3 cellular contexts compared by ENCODE assay signal in the genomic region with DNA sequence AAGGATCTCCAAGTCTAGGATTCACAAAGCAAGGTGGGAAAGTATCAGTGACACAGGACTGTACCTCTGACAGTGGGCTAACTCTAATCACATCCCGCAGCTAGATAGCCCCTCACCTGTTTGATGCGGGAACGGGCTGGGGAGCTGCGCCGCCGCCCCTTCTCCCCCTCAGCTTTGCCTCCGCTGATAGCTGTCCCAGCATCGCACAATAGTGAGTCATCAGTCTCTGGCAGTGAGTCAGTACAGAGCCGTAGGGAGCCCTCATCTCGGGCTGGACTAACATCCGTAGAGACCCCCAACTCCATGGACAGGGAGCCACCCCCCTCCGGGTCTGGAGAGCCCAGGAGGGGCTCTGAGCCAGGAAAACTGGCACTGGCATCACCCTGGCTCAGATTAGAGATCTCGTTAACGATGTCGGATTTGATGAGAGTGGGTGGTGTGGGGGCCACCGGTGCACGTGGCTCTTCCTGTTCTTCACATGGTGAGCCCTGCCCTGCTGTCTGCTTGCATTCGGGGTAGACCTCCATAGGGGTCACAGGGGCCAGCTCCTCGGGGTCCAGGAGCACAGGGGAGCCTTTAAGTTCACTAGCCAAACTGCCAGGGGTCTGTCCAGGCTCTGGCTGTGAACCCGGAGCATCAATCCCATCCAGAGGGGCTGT.
TF ChIP-seq lines count a peak whose summit lies in the region.

No MANE protein-coding gene starts in this region.

TF ChIP-seq in A549, 52 proteins besides CTCF, POLR2A, EP300 and RAD21:
- TF ChIP-seq HOXB13 (CRISPR knock-in tag; IDR thresholded peaks at IDR 0.05; ENCODE audit: low read depth) (no peak), FOSL2 (IDR thresholded peaks at IDR 0.05) (no peak), FOSL2 (CRISPR knock-in tag; IDR thresholded peaks at IDR 0.05) (peak; percentile 87)
TF ChIP-seq in A549: peak in this region for 1.

TF ChIP-seq in HEK293, 187 proteins besides CTCF, POLR2A, EP300 and RAD21:
- TF ChIP-seq SP2 (tag by site-specific recombination; IDR thresholded peaks at IDR 0.05) (no peak), ZIC2 (tag by site-specific recombination; IDR thresholded peaks at IDR 0.05) (peak; percentile 36; the same call in 1 of the 2 replicates), ZFP37 (tag by site-specific recombination; IDR thresholded peaks at IDR 0.05) (no peak), ZNF121 (tag by site-specific recombination; IDR thresholded peaks at IDR 0.05) (no peak), HOXD13 (CRISPR knock-in tag; IDR thresholded peaks at IDR 0.05; ENCODE audit: borderline replicate concordance) (no peak), SP3 (tag by site-specific recombination; IDR thresholded peaks at IDR 0.05) (no peak)
- TF ChIP-seq, protein P1, sequence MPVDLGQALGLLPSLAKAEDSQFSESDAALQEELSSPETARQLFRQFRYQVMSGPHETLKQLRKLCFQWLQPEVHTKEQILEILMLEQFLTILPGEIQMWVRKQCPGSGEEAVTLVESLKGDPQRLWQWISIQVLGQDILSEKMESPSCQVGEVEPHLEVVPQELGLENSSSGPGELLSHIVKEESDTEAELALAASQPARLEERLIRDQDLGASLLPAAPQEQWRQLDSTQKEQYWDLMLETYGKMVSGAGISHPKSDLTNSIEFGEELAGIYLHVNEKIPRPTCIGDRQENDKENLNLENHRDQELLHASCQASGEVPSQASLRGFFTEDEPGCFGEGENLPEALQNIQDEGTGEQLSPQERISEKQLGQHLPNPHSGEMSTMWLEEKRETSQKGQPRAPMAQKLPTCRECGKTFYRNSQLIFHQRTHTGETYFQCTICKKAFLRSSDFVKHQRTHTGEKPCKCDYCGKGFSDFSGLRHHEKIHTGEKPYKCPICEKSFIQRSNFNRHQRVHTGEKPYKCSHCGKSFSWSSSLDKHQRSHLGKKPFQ (tag by site-specific recombination; IDR thresholded peaks at IDR 0.05): no peak
- TF ChIP-seq, protein P2, sequence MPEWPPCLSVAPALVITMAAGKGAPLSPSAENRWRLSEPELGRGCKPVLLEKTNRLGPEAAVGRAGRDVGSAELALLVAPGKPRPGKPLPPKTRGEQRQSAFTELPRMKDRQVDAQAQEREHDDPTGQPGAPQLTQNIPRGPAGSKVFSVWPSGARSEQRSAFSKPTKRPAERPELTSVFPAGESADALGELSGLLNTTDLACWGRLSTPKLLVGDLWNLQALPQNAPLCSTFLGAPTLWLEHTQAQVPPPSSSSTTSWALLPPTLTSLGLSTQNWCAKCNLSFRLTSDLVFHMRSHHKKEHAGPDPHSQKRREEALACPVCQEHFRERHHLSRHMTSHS (tag by site-specific recombination; IDR thresholded peaks at IDR 0.05): no peak

TF ChIP-seq in K562, 482 proteins besides CTCF, POLR2A, EP300 and RAD21 (continues in another document):
- no peak for TF ChIP-seq DEAF1 (CRISPR knock-in tag; IDR thresholded peaks at IDR 0.05)
- TF ChIP-seq REST (CRISPR knock-in tag; IDR thresholded peaks at IDR 0.05; ENCODE audit: low read depth): no peak
- no peak for TF ChIP-seq KDM2B (CRISPR knock-in tag; IDR thresholded peaks at IDR 0.05)
- TF ChIP-seq NR2C2 (CRISPR knock-in tag; IDR thresholded peaks at IDR 0.05): no peak
- TF ChIP-seq NR2C2 (tag; IDR thresholded peaks at IDR 0.05): no peak
- TF ChIP-seq HNRNPL (IDR thresholded peaks at IDR 0.05; ENCODE audit: low read depth, low read length): no peak
- no peak for TF ChIP-seq SMARCE1 (IDR thresholded peaks at IDR 0.05)
- no peak for TF ChIP-seq TCFL5 (CRISPR knock-in tag; conservative IDR thresholded peaks at IDR 0.05)
- no peak for TF ChIP-seq SOX6 (IDR thresholded peaks at IDR 0.05)
- no peak for TF ChIP-seq ILK (tag; IDR thresholded peaks at IDR 0.05; ENCODE audit: borderline replicate concordance, low read depth)
- no peak for TF ChIP-seq CBFB (CRISPR knock-in tag; IDR thresholded peaks at IDR 0.05)
- TF ChIP-seq HIVEP1 (CRISPR knock-in tag; IDR thresholded peaks at IDR 0.05): no peak
- TF ChIP-seq DIDO1 (tag; IDR thresholded peaks at IDR 0.05; ENCODE audit: low read depth): no peak
- TF ChIP-seq, protein P3, sequence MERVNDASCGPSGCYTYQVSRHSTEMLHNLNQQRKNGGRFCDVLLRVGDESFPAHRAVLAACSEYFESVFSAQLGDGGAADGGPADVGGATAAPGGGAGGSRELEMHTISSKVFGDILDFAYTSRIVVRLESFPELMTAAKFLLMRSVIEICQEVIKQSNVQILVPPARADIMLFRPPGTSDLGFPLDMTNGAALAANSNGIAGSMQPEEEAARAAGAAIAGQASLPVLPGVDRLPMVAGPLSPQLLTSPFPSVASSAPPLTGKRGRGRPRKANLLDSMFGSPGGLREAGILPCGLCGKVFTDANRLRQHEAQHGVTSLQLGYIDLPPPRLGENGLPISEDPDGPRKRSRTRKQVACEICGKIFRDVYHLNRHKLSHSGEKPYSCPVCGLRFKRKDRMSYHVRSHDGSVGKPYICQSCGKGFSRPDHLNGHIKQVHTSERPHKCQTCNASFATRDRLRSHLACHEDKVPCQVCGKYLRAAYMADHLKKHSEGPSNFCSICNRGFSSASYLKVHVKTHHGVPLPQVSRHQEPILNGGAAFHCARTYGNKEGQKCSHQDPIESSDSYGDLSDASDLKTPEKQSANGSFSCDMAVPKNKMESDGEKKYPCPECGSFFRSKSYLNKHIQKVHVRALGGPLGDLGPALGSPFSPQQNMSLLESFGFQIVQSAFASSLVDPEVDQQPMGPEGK (CRISPR knock-in tag; IDR thresholded peaks at IDR 0.05; ENCODE audit: borderline replicate concordance): no peak
- no peak for TF ChIP-seq SFPQ (IDR thresholded peaks at IDR 0.05; ENCODE audit: low read depth, low read length)
- no peak for TF ChIP-seq ZSCAN32 (CRISPR knock-in tag; IDR thresholded peaks at IDR 0.05)
- TF ChIP-seq SUPT5H (IDR thresholded peaks at IDR 0.05): 0 out of 2 replicates have a peak, but pooled peaks have one; percentile 42
- no peak for TF ChIP-seq GTF2F1 (IDR thresholded peaks at IDR 0.05; ENCODE audit: low read depth, low read length)
- TF ChIP-seq CREB3 (tag; conservative IDR thresholded peaks at IDR 0.05; ENCODE audit: low read depth): no peak
- 0 out of 2 replicates have a peak, but pooled peaks have one; percentile 31 for TF ChIP-seq RBFOX2 (IDR thresholded peaks at IDR 0.05; ENCODE audit: low read depth, low read length)
- peak; percentile 22; the same call in 1 of the 2 replicates for TF ChIP-seq POLR2G (IDR thresholded peaks at IDR 0.05; ENCODE audit: low read depth, low read length)
- TF ChIP-seq ZNF75A (CRISPR knock-in tag; IDR thresholded peaks at IDR 0.05): no peak
- TF ChIP-seq NFXL1 (CRISPR knock-in tag; IDR thresholded peaks at IDR 0.05): no peak
- no peak for TF ChIP-seq GTF2E2 (tag; IDR thresholded peaks at IDR 0.05)
- TF ChIP-seq SMC3 (conservative IDR thresholded peaks at IDR 0.05; ENCODE audit: insufficient read depth, low read depth, low read length): no peak
- TF ChIP-seq ZBTB2 (IDR thresholded peaks at IDR 0.05): no peak
- TF ChIP-seq, protein P4, sequence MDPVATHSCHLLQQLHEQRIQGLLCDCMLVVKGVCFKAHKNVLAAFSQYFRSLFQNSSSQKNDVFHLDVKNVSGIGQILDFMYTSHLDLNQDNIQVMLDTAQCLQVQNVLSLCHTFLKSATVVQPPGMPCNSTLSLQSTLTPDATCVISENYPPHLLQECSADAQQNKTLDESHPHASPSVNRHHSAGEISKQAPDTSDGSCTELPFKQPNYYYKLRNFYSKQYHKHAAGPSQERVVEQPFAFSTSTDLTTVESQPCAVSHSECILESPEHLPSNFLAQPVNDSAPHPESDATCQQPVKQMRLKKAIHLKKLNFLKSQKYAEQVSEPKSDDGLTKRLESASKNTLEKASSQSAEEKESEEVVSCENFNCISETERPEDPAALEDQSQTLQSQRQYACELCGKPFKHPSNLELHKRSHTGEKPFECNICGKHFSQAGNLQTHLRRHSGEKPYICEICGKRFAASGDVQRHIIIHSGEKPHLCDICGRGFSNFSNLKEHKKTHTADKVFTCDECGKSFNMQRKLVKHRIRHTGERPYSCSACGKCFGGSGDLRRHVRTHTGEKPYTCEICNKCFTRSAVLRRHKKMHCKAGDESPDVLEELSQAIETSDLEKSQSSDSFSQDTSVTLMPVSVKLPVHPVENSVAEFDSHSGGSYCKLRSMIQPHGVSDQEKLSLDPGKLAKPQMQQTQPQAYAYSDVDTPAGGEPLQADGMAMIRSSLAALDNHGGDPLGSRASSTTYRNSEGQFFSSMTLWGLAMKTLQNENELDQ (CRISPR knock-in tag; IDR thresholded peaks at IDR 0.05; ENCODE audit: borderline replicate concordance): no peak
- TF ChIP-seq ATF3 (IDR thresholded peaks at IDR 0.05): peak; percentile 63
- TF ChIP-seq ATF3 (CRISPR knock-in tag; conservative IDR thresholded peaks at IDR 0.05): no peak
- no peak for TF ChIP-seq CSDE1 (IDR thresholded peaks at IDR 0.05)
- TF ChIP-seq ZNF12 (CRISPR knock-in tag; IDR thresholded peaks at IDR 0.05): no peak
- TF ChIP-seq MED1 (CRISPR knock-in tag; IDR thresholded peaks at IDR 0.05; ENCODE audit: borderline replicate concordance): no peak
- peak; percentile 84 for TF ChIP-seq FOSL1 (tag; conservative IDR thresholded peaks at IDR 0.05)
